Comparison of ENCODE assay signal across 23 cellular contexts in genomic region chr11:66708701-66709100, GRCh38. TPM values are rescaled to one million over a fixed set of nuclear protein-coding genes. Genes with fewer than 3 reads are reported as not detected.
DNase-seq lines count a peak whose midpoint lies in the region; ATAC-seq and TF ChIP-seq lines count a peak whose summit lies in the region.
"Had no signal": no experiment of that assay in that cellular context is flagged by ENCODE, and none has a peak within 500 bp of the region (broad histone marks: within the 10 kb centered on the region; RNA-seq: fewer than 3 reads in every experiment).

No MANE protein-coding gene starts in this region.

- WGBS in endodermal cell (ENCODE audit: insufficient coverage in 1 of 2, insufficient read length in 1 of 2), 2 experiments: 92 to 93% methylated on average over 13 to 14 of the region's 14 CpGs
- 69% methylated on average over 9 of the region's 14 CpGs for WGBS in suprapubic skin
- WGBS in testis, 2 donors: 90 to 93% methylated on average over 14 of the region's 14 CpGs

- H3K27me3 ChIP-seq in left ventricle myocardium inferior (ENCODE audit: low read depth): no peaks in the 10 kb centered on the region
- H3K27me3 ChIP-seq in endodermal cell (ENCODE audit: control insufficient read depth, insufficient read depth, low read length, poor library complexity, severe bottlenecking): no peaks in the 10 kb centered on the region
- no peaks in the 10 kb centered on the region for H3K27me3 ChIP-seq in suprapubic skin
- no peaks in the 10 kb centered on the region for H3K27me3 ChIP-seq in testis
- H3K27me3 ChIP-seq: BE2C; BLaER1 treated with 17β-estradiol and CSF1 and Interleukin-3, amounts not matched to agents 10 nM and 100 nM had no signal

- no peak overlapping the region for H3K4me3 Mint-ChIP-seq in endodermal cell
- no peak overlapping the region for H3K4me3 Mint-ChIP-seq in neural crest cell
- H3K4me3 Mint-ChIP-seq: CD14-positive monocyte; CD4-positive, alpha-beta T cell; CD8-positive, alpha-beta memory T cell had no signal

- no peak for TF ChIP-seq EP300 in suprapubic skin (IDR thresholded peaks at IDR 0.05)

- no peak overlapping the region for H3K9ac ChIP-seq in endodermal cell (ENCODE audit: extremely low read depth, low read length, poor library complexity, severe bottlenecking)
- H3K9ac ChIP-seq: BLaER1 treated with 17β-estradiol and CSF1 and Interleukin-3, amounts not matched to agents 10 nM and 100 nM; GM23248 had no signal

- no peaks in the 10 kb centered on the region for H3K9me3 ChIP-seq in left ventricle myocardium inferior (replicated peaks)
- H3K9me3 ChIP-seq in endodermal cell (ENCODE audit: control insufficient read depth, low read length): no peaks in the 10 kb centered on the region
- no peaks in the 10 kb centered on the region for H3K9me3 ChIP-seq in suprapubic skin
- H3K9me3 ChIP-seq in testis: no peaks in the 10 kb centered on the region
- H3K9me3 ChIP-seq: BE2C; BLaER1 treated with 17β-estradiol and CSF1 and Interleukin-3, amounts not matched to agents 10 nM and 100 nM had no signal

- H3K27ac ChIP-seq in left ventricle myocardium inferior (replicated peaks) (no peak overlapping the region), endodermal cell (ENCODE audit: low read depth, low read length) (no peak overlapping the region), suprapubic skin (peak overlapping the region; percentile 59), testis (no peak overlapping the region)
- H3K27ac ChIP-seq: 22Rv1; BLaER1 treated with 17β-estradiol and CSF1 and Interleukin-3, amounts not matched to agents 10 nM and 100 nM; GM23248 had no signal

- intact Hi-C loops in Right ventricle myocardium inferior (cut with DNase I): no loop called here
- intact Hi-C loops in left ventricle myocardium inferior (cut with micrococcal nuclease): no loop called here
- intact Hi-C loops in testis (cut with DNase I; ENCODE audit: low total_unique reads): no loop called here

- no peaks in the 10 kb centered on the region for H3K9me3 Mint-ChIP-seq in endodermal cell
- no peaks in the 10 kb centered on the region for H3K9me3 Mint-ChIP-seq in neural crest cell
- H3K9me3 Mint-ChIP-seq: CD14-positive monocyte; CD4-positive, alpha-beta T cell; CD8-positive, alpha-beta memory T cell had no signal

- H3K27ac Mint-ChIP-seq in endodermal cell (peak overlapping the region; percentile 59), neural crest cell (ENCODE audit: unreplicated experiment) (peak overlapping the region; percentile 73)
- H3K27ac Mint-ChIP-seq: CD4-positive, alpha-beta T cell; CD8-positive, alpha-beta memory T cell had no signal

- H3K4me3 ChIP-seq in left ventricle myocardium inferior (no peak overlapping the region), endodermal cell (ENCODE audit: low read length) (no peak overlapping the region), suprapubic skin (no peak overlapping the region), testis (no peak overlapping the region)
- H3K4me3 ChIP-seq: BLaER1 treated with 17β-estradiol and CSF1 and Interleukin-3, amounts not matched to agents 10 nM and 100 nM; GM23248 had no signal

- no peak for ATAC-seq in Right ventricle myocardium inferior
- ATAC-seq: HCT116 had no signal

- no peak for TF ChIP-seq CTCF in left ventricle myocardium inferior (IDR thresholded peaks at IDR 0.05; ENCODE audit: borderline replicate concordance)
- TF ChIP-seq CTCF in endodermal cell (conservative IDR thresholded peaks at IDR 0.05): no peak
- TF ChIP-seq CTCF in neural crest cell (conservative IDR thresholded peaks at IDR 0.05): no peak
- TF ChIP-seq CTCF in suprapubic skin (IDR thresholded peaks at IDR 0.05): no peak
- no peak for TF ChIP-seq CTCF in testis (IDR thresholded peaks at IDR 0.05)

- H3K4me1 Mint-ChIP-seq in endodermal cell (no peaks in the 10 kb centered on the region), neural crest cell (no peaks in the 10 kb centered on the region)
- H3K4me1 Mint-ChIP-seq: CD14-positive monocyte had no signal

- peaks cover 50% of the 10 kb centered on the region for H3K36me3 Mint-ChIP-seq in endodermal cell (ENCODE audit: low read depth)
- peaks cover 5% of the 10 kb centered on the region for H3K36me3 Mint-ChIP-seq in neural crest cell (ENCODE audit: low read depth)
- H3K36me3 Mint-ChIP-seq: CD14-positive monocyte; CD8-positive, alpha-beta memory T cell had no signal

- H3K27me3 Mint-ChIP-seq in endodermal cell (ENCODE audit: insufficient read depth) (no peaks in the 10 kb centered on the region), neural crest cell (ENCODE audit: low read depth) (no peaks in the 10 kb centered on the region)

- DNase-seq in Right ventricle myocardium inferior (ENCODE audit: missing footprints) (peak; percentile 50), left ventricle myocardium inferior (no peak), endodermal cell (no peak), neural crest cell (ENCODE audit: low read depth, low spot score) (no peak), suprapubic skin (ENCODE audit: low spot score in 2 of 2) (no peak), AG08396 (ENCODE audit: low spot score) (no peak), testis (no peak), erythroblast (lab: John Stamatoyannopoulos, UW) (no peak)
- DNase-seq: AML-193; BE2C; Calu3; CD4-positive, alpha-beta T cell; CD8-positive, alpha-beta memory T cell; COR-L47; DMS53; DMS79 treated with DMSO at 0.1 percent for 48 hours; GF-D8; GM23248; H7 had no signal

- no peak for TF ChIP-seq POLR2A in suprapubic skin (IDR thresholded peaks at IDR 0.05)
- no peak for TF ChIP-seq POLR2A in testis (IDR thresholded peaks at IDR 0.05)
- no peak for TF ChIP-seq POLR2A in erythroblast (IDR thresholded peaks at IDR 0.05; ENCODE audit: low read length)

- H3K36me3 ChIP-seq in left ventricle myocardium inferior: no peaks in the 10 kb centered on the region
- peaks cover 14% of the 10 kb centered on the region for H3K36me3 ChIP-seq in endodermal cell (ENCODE audit: control insufficient read depth, insufficient read depth, low read length)
- peaks cover 56% of the 10 kb centered on the region for H3K36me3 ChIP-seq in suprapubic skin
- H3K36me3 ChIP-seq in testis (ENCODE audit: low read depth, missing control alignments): no peaks in the 10 kb centered on the region

- H3K4me1 ChIP-seq in left ventricle myocardium inferior: no peaks in the 10 kb centered on the region
- no peaks in the 10 kb centered on the region for H3K4me1 ChIP-seq in endodermal cell (ENCODE audit: control insufficient read depth, insufficient read depth, low read length)
- peaks cover 6% of the 10 kb centered on the region for H3K4me1 ChIP-seq in suprapubic skin
- no peaks in the 10 kb centered on the region for H3K4me1 ChIP-seq in testis
- H3K4me1 ChIP-seq: BE2C had no signal

RNA-seq across cellular contexts. Expression of gene SPTBN2, which starts 20.3 kb away (rescaled TPM):
- total RNA-seq in Right ventricle myocardium inferior (0.95 TPM), left ventricle myocardium inferior (0.77 TPM), endodermal cell (10 to 100 TPM; 36.0 to 46.0 TPM), neural crest cell (34.1 and 43.6 TPM in 2 replicates), suprapubic skin (100 to 1,000 TPM; 337 to 544 (median 450) TPM), testis (100 to 1,000 TPM; 116 to 239 TPM)
- polyA plus RNA-seq in endodermal cell (2013, experiment 1 of 2): 39.9 TPM
- 31.3 TPM for polyA plus RNA-seq in endodermal cell (2013, experiment 2 of 2)
- polyA plus RNA-seq in testis (ENCODE audit: insufficient read depth, low read depth, low replicate concordance): 159 TPM
- total RNA-seq: CD4-positive, alpha-beta T cell had no signal
- polyA plus RNA-seq: CD14-positive monocyte; CD8-positive, alpha-beta memory T cell; GM23248 had no signal

RNA-seq across cellular contexts. Expression of gene RBM4B, which starts 31.0 kb away (rescaled TPM):
- total RNA-seq in Right ventricle myocardium inferior: 14.0 TPM
- total RNA-seq in left ventricle myocardium inferior: 11.8 TPM
- 10 to 100 TPM; 23.3 to 28.5 TPM for total RNA-seq in endodermal cell
- 48.4 TPM for polyA plus RNA-seq in endodermal cell (2013, experiment 1 of 2)
- 41.6 TPM for polyA plus RNA-seq in endodermal cell (2013, experiment 2 of 2)
- 57.0 and 61.9 TPM in 2 replicates for total RNA-seq in neural crest cell
- 10 to 100 TPM; 16.7 to 27.1 (median 22.0) TPM for total RNA-seq in suprapubic skin
- 10 to 100 TPM; 35.0 to 35.7 TPM for total RNA-seq in testis
- 35.2 TPM for polyA plus RNA-seq in testis (ENCODE audit: insufficient read depth, low read depth, low replicate concordance)

Comparison
In these comparisons a context has a peak if more than half of its experiments do, and no peak if none do; other contexts are left out.
1. RNA of gene SPTBN2, which starts 20.3 kb away (total RNA-seq): 337 to 544 TPM in suprapubic skin, 116 to 239 TPM in testis, 36.0 to 46.0 TPM in endodermal cell and 34.1 to 43.6 TPM in neural crest cell; 0.95 TPM in Right ventricle myocardium inferior (single experiment) and 0.77 TPM in left ventricle myocardium inferior (single experiment); every median in the first group is over 10 times any median in the second.